ENCODE assay signal across 8 cellular contexts in genomic region chr16:89217388-89218191, GRCh38. TPM values are rescaled to one million over a fixed set of nuclear protein-coding genes. Genes with fewer than 3 reads are reported as not detected.
DNase-seq lines count a peak whose midpoint lies in the region; ATAC-seq and TF ChIP-seq lines count a peak whose summit lies in the region.

Gene ZNF778 (plus strand): TSS chr16:89217703. CDS start chr16:89221128, 3,425 bp downstream.

- H3K27ac ChIP-seq in BLaER1 treated with 17β-estradiol and CSF1 and Interleukin-3, amounts not matched to agents 10 nM and 100 nM = peak within 1 kb of the TSS; percentile 85 to 94 (median 89)
- H3K27ac ChIP-seq in endodermal cell (ENCODE audit: low read depth, low read length) = peak within 1 kb of the TSS; percentile 34

- no peaks in the 10 kb centered on the region for H3K9me3 Mint-ChIP-seq in endodermal cell
- H3K9me3 Mint-ChIP-seq in mesothelial cell of epicardium = no peaks in the 10 kb centered on the region

- peaks cover 8% of the 10 kb centered on the region for H3K4me1 Mint-ChIP-seq in endodermal cell
- peaks cover 13% of the 10 kb centered on the region for H3K4me1 Mint-ChIP-seq in mesothelial cell of epicardium

- ATAC-seq in HG03439 (IDR thresholded peaks at IDR 0.05; ENCODE audit: unreplicated experiment) = peak; percentile 78

- TF ChIP-seq POLR2A in GM19193 (IDR thresholded peaks at IDR 0.05; ENCODE audit: extremely low read depth, insufficient read depth, insufficient read length) = peak; percentile 90

- H4K20me1 ChIP-seq in BLaER1 treated with 17β-estradiol and CSF1 and Interleukin-3, amounts not matched to agents 10 nM and 100 nM = peaks cover 0 to 37% (median 7%) of the 10 kb centered on the region in 11 experiments; a peak in 9 of 22 replicates

- DNase-seq in NOMO-1 treated with DMSO at 0.1 percent for 48 hours (lab: John Stamatoyannopoulos, UW; ENCODE audit: unreplicated experiment) (peak; percentile 79), endodermal cell (peak; percentile 91), mesothelial cell of epicardium (ENCODE audit: low spot score in 2 of 2, unreplicated experiment in 2 of 2) (peak; percentile 62 to 80)
- DNase-seq in activated CD8-positive, alpha-beta memory T cell treated with anti-CD3 and anti-CD28 coated beads, Interleukin-2, amount 50 U/mL, for 1 hour (ENCODE audit: extremely low read depth) = peak; percentile 37
- peak; percentile 62 for DNase-seq in stimulated activated CD8-positive, alpha-beta memory T cell treated with anti-CD3 and anti-CD28 coated beads, Interleukin-15, amount 100 ng/mL, for 24 hours (ENCODE audit: low read depth)

- TF ChIP-seq CTCF in endodermal cell (conservative IDR thresholded peaks at IDR 0.05) = no peak
- TF ChIP-seq CTCF in mesothelial cell of epicardium (IDR thresholded peaks at IDR 0.05; ENCODE audit: unreplicated experiment) = no peak

- 0% methylated on average over 33 to 91 of the region's 91 CpGs for WGBS in endodermal cell (ENCODE audit: insufficient coverage in 1 of 2, insufficient read length in 1 of 2), 2 experiments

- H3K4me3 Mint-ChIP-seq in endodermal cell = peak within 1 kb of the TSS; percentile 80
- peak within 1 kb of the TSS; percentile 90 for H3K4me3 Mint-ChIP-seq in mesothelial cell of epicardium

- H3K36me3 ChIP-seq in BLaER1 treated with 17β-estradiol and CSF1 and Interleukin-3, amounts not matched to agents 10 nM and 100 nM = peaks cover 21 to 35% (median 30%) of the 10 kb centered on the region in 11 experiments
- peaks cover 31% of the 10 kb centered on the region for H3K36me3 ChIP-seq in endodermal cell (ENCODE audit: control insufficient read depth, insufficient read depth, low read length)

- H3K4me1 ChIP-seq in BLaER1 treated with 17β-estradiol and CSF1 and Interleukin-3, amounts not matched to agents 10 nM and 100 nM = peaks cover 12 to 32% (median 25%) of the 10 kb centered on the region in 10 experiments
- no peaks in the 10 kb centered on the region for H3K4me1 ChIP-seq in endodermal cell (ENCODE audit: control insufficient read depth, insufficient read depth, low read length)

- H3K27me3 Mint-ChIP-seq in endodermal cell (ENCODE audit: insufficient read depth) = no peaks in the 10 kb centered on the region
- H3K27me3 Mint-ChIP-seq in mesothelial cell of epicardium (ENCODE audit: low read depth) = no peaks in the 10 kb centered on the region

- H3K4me2 ChIP-seq in BLaER1 treated with 17β-estradiol and CSF1 and Interleukin-3, amounts not matched to agents 10 nM and 100 nM = peak within 1 kb of the TSS; percentile 85 to 97 (median 93)

- no peaks in the 10 kb centered on the region for H3K27me3 ChIP-seq in BLaER1 treated with 17β-estradiol and CSF1 and Interleukin-3, amounts not matched to agents 10 nM and 100 nM
- no peaks in the 10 kb centered on the region for H3K27me3 ChIP-seq in endodermal cell (ENCODE audit: control insufficient read depth, insufficient read depth, low read length, poor library complexity, severe bottlenecking)

- H3K9me3 ChIP-seq in BLaER1 treated with 17β-estradiol and CSF1 and Interleukin-3, amounts not matched to agents 10 nM and 100 nM (replicated peaks in 1 of 11) = no peaks in the 10 kb centered on the region
- H3K9me3 ChIP-seq in endodermal cell (ENCODE audit: control insufficient read depth, low read length) = no peaks in the 10 kb centered on the region

- H3K36me3 Mint-ChIP-seq in endodermal cell (ENCODE audit: low read depth) = peaks cover 25% of the 10 kb centered on the region
- peaks cover 12% of the 10 kb centered on the region for H3K36me3 Mint-ChIP-seq in mesothelial cell of epicardium

- H3K27ac Mint-ChIP-seq in endodermal cell = peak within 1 kb of the TSS; percentile 90
- peak within 1 kb of the TSS; percentile 95 for H3K27ac Mint-ChIP-seq in mesothelial cell of epicardium

- H3K4me3 ChIP-seq in BLaER1 treated with 17β-estradiol and CSF1 and Interleukin-3, amounts not matched to agents 10 nM and 100 nM = peak within 1 kb of the TSS; percentile 77 to 98 (median 84)
- H3K4me3 ChIP-seq in endodermal cell (ENCODE audit: low read length) = peak within 1 kb of the TSS; percentile 93

- H3K9ac ChIP-seq in BLaER1 treated with 17β-estradiol and CSF1 and Interleukin-3, amounts not matched to agents 10 nM and 100 nM = peak within 1 kb of the TSS; percentile 87 to 95 (median 92)
- H3K9ac ChIP-seq in endodermal cell (ENCODE audit: extremely low read depth, low read length, poor library complexity, severe bottlenecking) = peak within 1 kb of the TSS; percentile 91

RNA-seq across cellular contexts. Expression of gene ZNF778, which starts in this region (rescaled TPM):
- total RNA-seq in endodermal cell (10 to 100 TPM; 13.0 to 16.3 TPM), mesothelial cell of epicardium (8.9 to 12.5 TPM (median 10.4 TPM) in 3 replicates)
- 12.3 TPM for polyA plus RNA-seq in endodermal cell (2013, experiment 1 of 2)
- polyA plus RNA-seq in endodermal cell (2013, experiment 2 of 2) = 12.5 TPM

Comparison
In these comparisons a context has a peak if more than half of its experiments do, and no peak if none do; other contexts are left out.
1. Peak in every context shown above with its lines: DNase-seq, ATAC-seq, H3K4me3 ChIP-seq and H3K27ac ChIP-seq.
2. DNase-seq: peak in every context shown above with its lines; median percentile 91 in endodermal cell; 79 in NOMO-1 treated with DMSO at 0.1 percent for 48 hours; 71 in mesothelial cell of epicardium; 62 in stimulated activated CD8-positive, alpha-beta memory T cell treated with anti-CD3 and anti-CD28 coated beads, Interleukin-15, amount 100 ng/mL, for 24 hours; 37 in activated CD8-positive, alpha-beta memory T cell treated with anti-CD3 and anti-CD28 coated beads, Interleukin-2, amount 50 U/mL, for 1 hour.